30 cellular contexts compared by ENCODE assay signal in the genomic region with DNA sequence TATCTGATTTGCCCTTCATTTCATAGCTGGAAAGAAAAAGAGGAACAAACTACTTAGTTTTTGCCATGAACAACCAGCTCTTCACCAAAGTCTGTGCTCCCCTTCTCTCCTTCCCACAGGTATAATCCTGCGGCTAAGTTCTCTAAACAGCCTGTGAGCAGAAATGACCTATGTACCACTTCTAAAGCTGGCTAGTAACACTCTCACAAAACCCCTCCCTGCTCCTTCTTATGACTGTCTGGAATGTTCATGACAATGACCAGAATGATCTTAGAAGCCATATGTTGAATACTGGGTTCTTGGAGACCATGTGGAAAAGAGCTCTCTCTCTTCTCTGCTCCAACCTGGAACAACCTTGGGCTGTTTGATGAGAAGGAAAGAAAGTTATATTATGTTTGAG. TPM values are rescaled to one million over a fixed set of nuclear protein-coding genes. Genes with fewer than 3 reads are reported as not detected.
"Had no signal": no experiment of that assay in that cellular context is flagged by ENCODE, and none has a peak within 500 bp of the region (broad histone marks: within the 10 kb centered on the region; RNA-seq: fewer than 3 reads in every experiment).

No MANE protein-coding gene starts in this region.

- H3K4me3 ChIP-seq: gastroesophageal sphincter, ovary, skin epidermis, upper lobe of left lung, vagina had no signal

- H3K27ac Mint-ChIP-seq: effector memory CD8-positive, alpha-beta T cell; nephron progenitor cell; progenitor cell of endocrine pancreas; stimulated activated memory B cell treated with anti-CD40 and anti-IgM and Interleukin-4, amounts not matched to agents 10 μg/mL and 1 μg/mL and 100 μg/mL, for 72 hours had no signal

- H3K4me1 Mint-ChIP-seq: stimulated activated memory B cell treated with anti-CD40 and anti-IgM and Interleukin-4, amounts not matched to agents 10 μg/mL and 1 μg/mL and 100 μg/mL, for 72 hours had no signal

- H3K4me1 ChIP-seq: gastroesophageal sphincter, upper lobe of left lung, vagina had no signal

- H3K9me3 ChIP-seq: gastroesophageal sphincter, ovary, upper lobe of left lung, vagina had no signal

- H3K36me3 ChIP-seq: ovary, upper lobe of left lung, vagina had no signal

- DNase-seq: activated CD4-positive, alpha-beta T cell treated with anti-CD3 and anti-CD28 coated beads for 36 hours; activated CD4-positive, CD25-positive, alpha-beta regulatory T cell; activated CD8-positive, alpha-beta memory T cell treated with anti-CD3 and anti-CD28 coated beads for 24 hours; activated CD8-positive, alpha-beta memory T cell treated with anti-CD3 and anti-CD28 coated beads, Interleukin-2, amount 50 U/mL, for 48 hours; activated gamma-delta T cell treated with Interleukin-2 at 50 U/mL for 16 hours; activated naive CD4-positive, alpha-beta T cell treated with anti-CD3 and anti-CD28 coated beads, Interleukin-2, amount 50 U/mL, for 16 hours; activated T-cell treated with anti-CD3 and anti-CD28 coated beads, Interleukin-2, amount 50 U/mL, for 24 hours; amniotic stem cell; caudate nucleus; cortex of kidney; effector memory CD8-positive, alpha-beta T cell; erythroblast; hypothalamus; immature natural killer cell; kidney; midbrain; nephron progenitor cell; ovary; retina; stimulated activated CD4-positive, alpha-beta T cell treated with anti-CD3 and anti-CD28 coated beads, Interleukin-4, amount 100 ng/mL, for 24 hours; stimulated activated naive CD8-positive, alpha-beta T cell treated with anti-CD3 and anti-CD28 coated beads, Interleukin-15, amount 100 ng/mL, for 72 hours; substantia nigra; upper lobe of left lung had no signal

- H3K4me3 Mint-ChIP-seq: activated T-cell treated with anti-CD3 and anti-CD28 coated beads, Interleukin-2, amount 50 U/mL, for 24 hours; effector memory CD8-positive, alpha-beta T cell; immature natural killer cell; nephron progenitor cell; stimulated activated memory B cell treated with anti-CD40 and anti-IgM and Interleukin-4, amounts not matched to agents 10 μg/mL and 1 μg/mL and 100 μg/mL, for 72 hours had no signal

- ATAC-seq: effector memory CD8-positive, alpha-beta T cell; gastroesophageal sphincter; sciatic nerve; stimulated activated memory B cell treated with anti-CD40 and anti-IgM and Interleukin-4, amounts not matched to agents 10 μg/mL and 1 μg/mL and 100 μg/mL, for 72 hours; stimulated activated naive CD8-positive, alpha-beta T cell treated with anti-CD3 and anti-CD28 coated beads, Interleukin-15, amount 100 ng/mL, for 72 hours had no signal

- H3K9me3 Mint-ChIP-seq: activated T-cell treated with anti-CD3 and anti-CD28 coated beads, Interleukin-2, amount 50 U/mL, for 24 hours; effector memory CD8-positive, alpha-beta T cell; immature natural killer cell; nephron progenitor cell; stimulated activated memory B cell treated with anti-CD40 and anti-IgM and Interleukin-4, amounts not matched to agents 10 μg/mL and 1 μg/mL and 100 μg/mL, for 72 hours; stimulated activated naive CD8-positive, alpha-beta T cell treated with anti-CD3 and anti-CD28 coated beads, Interleukin-15, amount 100 ng/mL, for 72 hours had no signal

- H3K27me3 Mint-ChIP-seq: activated CD4-positive, alpha-beta T cell treated with anti-CD3 and anti-CD28 coated beads for 36 hours; activated T-cell treated with anti-CD3 and anti-CD28 coated beads, Interleukin-2, amount 50 U/mL, for 24 hours; effector memory CD8-positive, alpha-beta T cell; progenitor cell of endocrine pancreas; stimulated activated memory B cell treated with anti-CD40 and anti-IgM and Interleukin-4, amounts not matched to agents 10 μg/mL and 1 μg/mL and 100 μg/mL, for 72 hours; stimulated activated naive CD8-positive, alpha-beta T cell treated with anti-CD3 and anti-CD28 coated beads, Interleukin-15, amount 100 ng/mL, for 72 hours had no signal

RNA-seq across cellular contexts. Expression of gene SLC45A2, which starts 36.2 kb away (rescaled TPM):
- total RNA-seq: activated CD4-positive, alpha-beta T cell treated with anti-CD3 and anti-CD28 coated beads for 36 hours; fibroblast of villous mesenchyme; sciatic nerve; vagina had no signal
